1 cellular context compared by ENCODE assay signal in the genomic region with DNA sequence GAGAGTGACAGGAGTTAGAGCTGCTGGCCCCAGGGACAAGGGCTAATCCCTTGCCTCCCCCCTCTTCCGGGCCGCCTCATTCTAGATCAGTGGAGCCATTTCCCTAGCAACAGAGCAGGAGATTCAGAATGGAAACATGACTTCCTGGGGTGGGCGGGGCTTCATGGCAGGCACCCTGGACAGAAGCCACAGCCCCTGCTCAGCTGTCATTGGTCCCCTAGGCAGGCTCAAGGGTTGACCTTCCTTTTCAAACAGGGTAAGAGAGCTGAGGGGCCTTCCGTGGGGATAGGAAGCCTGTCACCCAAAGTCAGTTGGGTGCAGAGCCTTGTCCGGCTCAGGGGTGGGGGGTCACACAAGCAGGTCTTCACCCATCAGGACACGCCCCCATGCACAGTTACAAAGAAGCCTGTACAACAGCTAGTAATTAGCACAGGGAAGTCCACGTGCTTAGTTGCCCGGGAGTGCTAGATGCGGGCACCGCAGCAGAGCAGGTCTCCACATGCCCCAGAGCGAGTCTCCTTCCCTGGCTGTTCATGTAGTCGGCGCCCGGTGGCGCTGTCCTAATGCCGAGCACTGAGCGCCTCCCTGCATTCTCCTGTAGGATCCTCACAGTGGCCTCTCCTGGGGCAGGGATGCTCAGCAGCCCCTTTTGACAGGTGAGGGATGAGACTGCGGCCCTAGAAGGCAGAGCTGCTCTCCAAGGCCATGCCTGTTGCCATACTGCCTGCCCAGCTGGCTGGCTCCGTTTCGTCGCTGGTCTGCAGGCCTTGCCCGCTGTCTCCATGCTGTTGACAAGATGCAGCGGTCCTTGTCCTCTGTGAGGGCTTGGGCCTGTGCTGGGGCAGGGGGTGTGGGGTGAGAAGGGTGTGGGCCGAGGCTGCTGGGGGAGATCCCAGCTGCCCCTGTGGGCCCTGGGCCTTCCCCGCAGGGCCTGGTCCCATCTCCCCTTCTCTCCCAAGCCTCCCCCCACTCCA.
TF ChIP-seq lines count a peak whose summit lies in the region.

No MANE protein-coding gene starts in this region.

TF ChIP-seq in H1, 55 proteins besides CTCF, POLR2A, EP300 and RAD21:
- no peak for TF ChIP-seq POU5F1 (IDR thresholded peaks at IDR 0.05; ENCODE audit: low read depth, low read length)
- peak in 1 of 2 experiments; percentile 67; a peak in 1 of 4 replicates for TF ChIP-seq SIN3A (conservative IDR thresholded peaks at IDR 0.05 in 1 of 2, IDR thresholded peaks at IDR 0.05 in 1 of 2; ENCODE audit: low read depth in 1 of 2, low read length in 2 of 2)
- peak; percentile 39; the same call in 1 of the 2 replicates for TF ChIP-seq RFX5 (IDR thresholded peaks at IDR 0.05; ENCODE audit: borderline replicate concordance, low read depth, low read length)
- TF ChIP-seq SP2 (IDR thresholded peaks at IDR 0.05; ENCODE audit: low read length) = no peak
